1 cellular context compared by ENCODE assay signal in the genomic region with DNA sequence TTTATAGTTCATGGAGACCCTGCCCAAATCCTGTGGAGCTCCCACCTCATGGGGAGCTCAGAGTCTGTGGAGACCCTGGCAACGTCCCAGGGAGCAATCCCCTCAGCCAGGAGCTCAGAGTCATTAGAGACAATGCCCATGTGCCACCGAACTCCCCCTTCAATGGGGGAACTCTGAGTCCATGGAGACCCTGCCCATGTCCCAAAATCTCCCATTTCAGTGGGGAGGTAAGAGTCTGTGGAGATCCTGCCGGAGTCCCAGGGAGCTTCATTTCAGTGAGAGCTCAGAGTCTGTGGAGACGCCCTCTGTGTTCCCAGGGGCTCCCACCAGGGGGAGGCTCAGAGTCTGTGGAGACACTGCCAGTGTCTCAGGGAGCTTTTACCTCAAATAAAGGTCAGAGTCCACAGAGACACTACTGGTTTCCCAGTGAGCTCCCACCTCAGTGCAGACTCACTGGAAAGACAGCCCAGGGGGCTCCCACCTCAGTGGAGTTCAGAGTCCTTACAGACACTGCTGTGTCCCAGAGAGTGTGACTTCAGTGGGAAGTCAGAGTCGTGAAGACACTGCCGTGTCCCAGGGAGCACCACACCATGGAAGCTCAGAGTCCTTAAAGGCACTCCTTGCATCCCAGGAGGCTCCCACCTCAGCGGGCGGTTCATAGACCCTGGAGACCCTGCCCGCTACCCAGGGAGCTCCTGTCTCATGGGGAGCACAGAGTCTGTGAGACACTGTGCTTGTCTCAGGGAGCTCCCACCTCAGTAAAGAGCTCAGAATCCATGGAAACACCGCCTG.
TF ChIP-seq lines count a peak whose summit lies in the region.

No MANE protein-coding gene starts in this region.

TF ChIP-seq in WTC11, 78 proteins besides CTCF, POLR2A, EP300 and RAD21 (continued from another document):
- TF ChIP-seq, protein P1, sequence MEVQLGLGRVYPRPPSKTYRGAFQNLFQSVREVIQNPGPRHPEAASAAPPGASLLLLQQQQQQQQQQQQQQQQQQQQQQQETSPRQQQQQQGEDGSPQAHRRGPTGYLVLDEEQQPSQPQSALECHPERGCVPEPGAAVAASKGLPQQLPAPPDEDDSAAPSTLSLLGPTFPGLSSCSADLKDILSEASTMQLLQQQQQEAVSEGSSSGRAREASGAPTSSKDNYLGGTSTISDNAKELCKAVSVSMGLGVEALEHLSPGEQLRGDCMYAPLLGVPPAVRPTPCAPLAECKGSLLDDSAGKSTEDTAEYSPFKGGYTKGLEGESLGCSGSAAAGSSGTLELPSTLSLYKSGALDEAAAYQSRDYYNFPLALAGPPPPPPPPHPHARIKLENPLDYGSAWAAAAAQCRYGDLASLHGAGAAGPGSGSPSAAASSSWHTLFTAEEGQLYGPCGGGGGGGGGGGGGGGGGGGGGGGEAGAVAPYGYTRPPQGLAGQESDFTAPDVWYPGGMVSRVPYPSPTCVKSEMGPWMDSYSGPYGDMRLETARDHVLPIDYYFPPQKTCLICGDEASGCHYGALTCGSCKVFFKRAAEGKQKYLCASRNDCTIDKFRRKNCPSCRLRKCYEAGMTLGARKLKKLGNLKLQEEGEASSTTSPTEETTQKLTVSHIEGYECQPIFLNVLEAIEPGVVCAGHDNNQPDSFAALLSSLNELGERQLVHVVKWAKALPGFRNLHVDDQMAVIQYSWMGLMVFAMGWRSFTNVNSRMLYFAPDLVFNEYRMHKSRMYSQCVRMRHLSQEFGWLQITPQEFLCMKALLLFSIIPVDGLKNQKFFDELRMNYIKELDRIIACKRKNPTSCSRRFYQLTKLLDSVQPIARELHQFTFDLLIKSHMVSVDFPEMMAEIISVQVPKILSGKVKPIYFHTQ (CRISPR knock-in tag; IDR thresholded peaks at IDR 0.05): no peak
- TF ChIP-seq, protein P2, sequence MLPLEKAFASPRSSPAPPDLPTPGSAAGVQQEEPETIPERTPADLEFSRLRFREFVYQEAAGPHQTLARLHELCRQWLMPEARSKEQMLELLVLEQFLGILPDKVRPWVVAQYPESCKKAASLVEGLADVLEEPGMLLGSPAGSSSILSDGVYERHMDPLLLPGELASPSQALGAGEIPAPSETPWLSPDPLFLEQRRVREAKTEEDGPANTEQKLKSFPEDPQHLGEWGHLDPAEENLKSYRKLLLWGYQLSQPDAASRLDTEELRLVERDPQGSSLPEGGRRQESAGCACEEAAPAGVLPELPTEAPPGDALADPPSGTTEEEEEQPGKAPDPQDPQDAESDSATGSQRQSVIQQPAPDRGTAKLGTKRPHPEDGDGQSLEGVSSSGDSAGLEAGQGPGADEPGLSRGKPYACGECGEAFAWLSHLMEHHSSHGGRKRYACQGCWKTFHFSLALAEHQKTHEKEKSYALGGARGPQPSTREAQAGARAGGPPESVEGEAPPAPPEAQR (CRISPR knock-in tag; IDR thresholded peaks at IDR 0.05): no peak
- TF ChIP-seq SMAD3 (CRISPR knock-in tag; IDR thresholded peaks at IDR 0.05; ENCODE audit: borderline replicate concordance) (no peak), NR1H2 (CRISPR knock-in tag; IDR thresholded peaks at IDR 0.05) (no peak), NR2C2 (CRISPR knock-in tag; IDR thresholded peaks at IDR 0.05) (no peak)
- TF ChIP-seq, protein P3, sequence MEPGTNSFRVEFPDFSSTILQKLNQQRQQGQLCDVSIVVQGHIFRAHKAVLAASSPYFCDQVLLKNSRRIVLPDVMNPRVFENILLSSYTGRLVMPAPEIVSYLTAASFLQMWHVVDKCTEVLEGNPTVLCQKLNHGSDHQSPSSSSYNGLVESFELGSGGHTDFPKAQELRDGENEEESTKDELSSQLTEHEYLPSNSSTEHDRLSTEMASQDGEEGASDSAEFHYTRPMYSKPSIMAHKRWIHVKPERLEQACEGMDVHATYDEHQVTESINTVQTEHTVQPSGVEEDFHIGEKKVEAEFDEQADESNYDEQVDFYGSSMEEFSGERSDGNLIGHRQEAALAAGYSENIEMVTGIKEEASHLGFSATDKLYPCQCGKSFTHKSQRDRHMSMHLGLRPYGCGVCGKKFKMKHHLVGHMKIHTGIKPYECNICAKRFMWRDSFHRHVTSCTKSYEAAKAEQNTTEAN (CRISPR knock-in tag; IDR thresholded peaks at IDR 0.05): no peak
- TF ChIP-seq, protein P4, sequence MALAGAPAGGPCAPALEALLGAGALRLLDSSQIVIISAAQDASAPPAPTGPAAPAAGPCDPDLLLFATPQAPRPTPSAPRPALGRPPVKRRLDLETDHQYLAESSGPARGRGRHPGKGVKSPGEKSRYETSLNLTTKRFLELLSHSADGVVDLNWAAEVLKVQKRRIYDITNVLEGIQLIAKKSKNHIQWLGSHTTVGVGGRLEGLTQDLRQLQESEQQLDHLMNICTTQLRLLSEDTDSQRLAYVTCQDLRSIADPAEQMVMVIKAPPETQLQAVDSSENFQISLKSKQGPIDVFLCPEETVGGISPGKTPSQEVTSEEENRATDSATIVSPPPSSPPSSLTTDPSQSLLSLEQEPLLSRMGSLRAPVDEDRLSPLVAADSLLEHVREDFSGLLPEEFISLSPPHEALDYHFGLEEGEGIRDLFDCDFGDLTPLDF (CRISPR knock-in tag; IDR thresholded peaks at IDR 0.05): no peak
